In genomic region chr7:149310113-149310836, GRCh38 we compare ENCODE assay signal across 8 cellular contexts. TPM values are rescaled to one million over a fixed set of nuclear protein-coding genes. Genes with fewer than 3 reads are reported as not detected.
DNase-seq lines count a peak whose midpoint lies in the region; ATAC-seq, FAIRE-seq and TF ChIP-seq lines count a peak whose summit lies in the region.

No MANE protein-coding gene starts in this region.

- peak overlapping the region in 1 of 2 donors; percentile 11 for H3K27ac Mint-ChIP-seq in T-cell

- DNase-seq in AML-193 (lab: John Stamatoyannopoulos, UW) (peak; percentile 66 to 69), GM18507 (ENCODE audit: extremely low spot score, insufficient read length, low read depth) (no peak), LNCaP clone FGC (ENCODE audit: low read depth) (peak; percentile 75), T-cell (peak in 1 of 34 experiments; percentile 9), foreskin fibroblast (peak; percentile 68 to 81), putamen (ENCODE audit: low spot score) (peak; percentile 7), DMS79 (lab: John Stamatoyannopoulos, UW) (no peak)
- no peak for DNase-seq in stimulated activated CD4-positive, alpha-beta T cell treated with anti-CD3 and anti-CD28 coated beads, Interleukin-4, amount 100 ng/mL, for 1 hour

- ATAC-seq in T-cell (replicated peaks in 1 of 4) = peak; percentile 38 to 45 (median 42)

- no peak overlapping the region for H3K4me3 Mint-ChIP-seq in T-cell

- POLR2A ChIA-PET in T-cell (lab: Charles Lee) = no interaction called here

- H3K4me3 ChIP-seq in LNCaP clone FGC (ENCODE audit: low read depth, low read length) = no peak overlapping the region
- H3K4me3 ChIP-seq in foreskin fibroblast (ENCODE audit: low read depth in 1 of 2, low read length in 2 of 2) = no peak overlapping the region

- CTCF ChIA-PET in T-cell (lab: Charles Lee) = interaction anchor here (0.6 to 2.7 kb wide), 6 partner anchors 13 to 552 kb away, joined by 3 to 10 read pairs (median 3); partner anchors contain the start of genes ZNF777 (in 1 of the 2) and ZNF783 (in 1 of the 2)

- no peaks in the 10 kb centered on the region for H3K27me3 Mint-ChIP-seq in T-cell

- H3K9me3 Mint-ChIP-seq in T-cell = no peaks in the 10 kb centered on the region

- H3K36me3 Mint-ChIP-seq in T-cell = no peaks in the 10 kb centered on the region

- peaks cover 0 to 3% (median 0%) of the 10 kb centered on the region in 3 donors for H3K4me1 Mint-ChIP-seq in T-cell

- peak; percentile 78 for FAIRE-seq in GM18507 (lab: Jason Lieb, UNC)

- peak; percentile 62 for TF ChIP-seq CTCF in LNCaP clone FGC (IDR thresholded peaks at IDR 0.05; ENCODE audit: control insufficient read depth, extremely low read depth, insufficient read depth)
- TF ChIP-seq CTCF in foreskin fibroblast (IDR thresholded peaks at IDR 0.05; ENCODE audit: low read depth, low read length) = peak; percentile 74

RNA-seq across cellular contexts. Expression of gene ZNF783, which starts 48.3 kb away (rescaled TPM):
- 10 to 100 TPM; 31.1 to 49.4 (median 46.6) TPM for total RNA-seq in T-cell

Comparison
In these comparisons a context has a peak if more than half of its experiments do, and no peak if none do; other contexts are left out.
1. DNase-seq: peak in AML-193 (2 of 2), LNCaP clone FGC (single experiment), foreskin fibroblast (2 of 2) and putamen (single experiment); none in GM18507 (single experiment), DMS79 (single experiment) and stimulated activated CD4-positive, alpha-beta T cell treated with anti-CD3 and anti-CD28 coated beads, Interleukin-4, amount 100 ng/mL, for 1 hour (single experiment).